In the genomic region with DNA sequence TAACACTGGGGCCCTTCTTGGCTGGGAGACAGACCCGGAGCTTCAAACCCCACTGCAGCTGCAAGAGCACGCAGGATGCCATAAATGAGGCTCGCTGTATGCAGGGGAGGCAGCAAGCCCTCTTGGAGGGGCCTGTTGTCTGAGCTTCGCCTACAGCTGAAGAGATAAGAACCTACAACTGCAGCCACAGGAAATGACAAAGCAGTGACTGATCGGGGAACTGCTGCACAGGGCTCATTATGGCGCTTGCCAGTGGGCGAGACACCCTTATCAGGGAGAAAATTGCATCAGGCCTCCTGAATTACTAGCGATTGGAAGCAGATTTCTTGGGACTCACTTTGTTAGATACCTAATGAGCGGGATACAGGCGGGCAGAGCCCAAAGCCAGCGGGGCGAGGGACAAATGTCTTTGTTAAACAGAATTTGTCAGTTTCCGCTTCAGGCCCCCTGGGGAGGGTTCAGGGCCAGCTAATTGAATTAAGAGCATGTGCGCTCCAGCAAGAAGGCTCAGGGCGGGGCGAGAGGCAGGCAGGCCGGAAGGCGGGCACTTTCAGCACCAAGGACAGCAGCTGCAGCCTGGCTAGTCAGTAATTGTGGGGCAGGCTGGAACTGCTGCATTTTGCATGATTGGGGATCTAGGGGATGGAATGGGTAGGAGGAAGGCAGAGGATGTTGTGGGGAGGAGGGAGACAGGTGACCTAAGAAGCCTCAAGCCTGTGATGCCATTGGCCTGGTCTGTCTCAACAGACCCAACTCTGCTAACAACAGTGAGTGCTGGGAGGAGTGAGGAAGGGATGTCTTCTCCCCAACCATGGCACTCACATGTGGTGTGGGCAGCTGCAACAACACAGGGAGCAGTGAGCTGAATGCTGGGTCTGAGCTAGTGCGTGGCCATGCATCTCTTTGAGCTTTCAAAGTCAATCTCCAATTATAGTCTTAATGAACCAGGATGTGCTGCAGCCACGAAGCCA, we compare ENCODE assay signal across 8 cellular contexts. TPM values are rescaled to one million over a fixed set of nuclear protein-coding genes. Genes with fewer than 3 reads are reported as not detected.
DNase-seq lines count a peak whose midpoint lies in the region; ATAC-seq, FAIRE-seq and TF ChIP-seq lines count a peak whose summit lies in the region.

No MANE protein-coding gene starts in this region.

- no peaks in the 10 kb centered on the region for H3K9me3 ChIP-seq in tibial artery

- H3K36me3 Mint-ChIP-seq in activated T-helper 17 cell treated with anti-CD3 and anti-CD28 coated beads, Interleukin-2, amount 50 U/mL, for 72 hours (ENCODE audit: low read depth), result no peaks in the 10 kb centered on the region

- H3K4me1 ChIP-seq in tibial artery, result peaks cover 0 to 3% (median 0%) of the 10 kb centered on the region in 4 donors

- H3K27ac ChIP-seq in HL-60 (replicated peaks) (no peak overlapping the region), tibial artery (no peak overlapping the region)

- no peak overlapping the region for H3K4me3 ChIP-seq in HL-60 (replicated peaks; ENCODE audit: insufficient read depth, low read length)
- H3K4me3 ChIP-seq in tibial artery, result no peak overlapping the region

- intact Hi-C loops in tibial artery (cut with DNase I; ENCODE audit: low total_unique reads), result no loop called here

- peak; percentile 73 for DNase-seq in Ammon's horn (ENCODE audit: low spot score)
- peak; percentile 20 to 41 for DNase-seq in HL-60 (ENCODE audit: low read depth in 1 of 2, low spot score in 1 of 2)
- DNase-seq in RCC 7860 (ENCODE audit: low spot score), result peak; percentile 35
- DNase-seq in frontal cortex (ENCODE audit: low spot score in 2 of 2), result peak; percentile 55 to 76
- DNase-seq in omental fat pad (ENCODE audit: low spot score), result peak; percentile 60
- peak; percentile 68 to 80 for DNase-seq in tibial artery
- no peak for DNase-seq in cerebellar cortex (ENCODE audit: low spot score)

- H3K27ac Mint-ChIP-seq in activated T-helper 17 cell treated with anti-CD3 and anti-CD28 coated beads, Interleukin-2, amount 50 U/mL, for 72 hours, result no peak overlapping the region

- H3K4me3 Mint-ChIP-seq in activated T-helper 17 cell treated with anti-CD3 and anti-CD28 coated beads, Interleukin-2, amount 50 U/mL, for 72 hours, result peak overlapping the region; percentile 9

- no peaks in the 10 kb centered on the region for H3K36me3 ChIP-seq in tibial artery

- peaks cover 44% of the 10 kb centered on the region for H3K27me3 Mint-ChIP-seq in activated T-helper 17 cell treated with anti-CD3 and anti-CD28 coated beads, Interleukin-2, amount 50 U/mL, for 72 hours

- ATAC-seq in activated T-helper 17 cell treated with anti-CD3 and anti-CD28 coated beads, Interleukin-2, amount 50 U/mL, for 72 hours (replicated peaks), result peak; percentile 75
- ATAC-seq in omental fat pad (ENCODE audit: low FRiP score), result peak; percentile 64

- TF ChIP-seq CTCF in HL-60 (IDR thresholded peaks at IDR 0.05; ENCODE audit: insufficient read depth, low read length), result no peak
- no peak for TF ChIP-seq CTCF in omental fat pad (IDR thresholded peaks at IDR 0.05)
- TF ChIP-seq CTCF in tibial artery (IDR thresholded peaks at IDR 0.05), result no peak

- H3K4me1 Mint-ChIP-seq in activated T-helper 17 cell treated with anti-CD3 and anti-CD28 coated beads, Interleukin-2, amount 50 U/mL, for 72 hours, result peaks cover 13% of the 10 kb centered on the region

- H3K9me3 Mint-ChIP-seq in activated T-helper 17 cell treated with anti-CD3 and anti-CD28 coated beads, Interleukin-2, amount 50 U/mL, for 72 hours, result peaks cover 8% of the 10 kb centered on the region

- FAIRE-seq in RCC 7860 (lab: Jason Lieb, UNC) (no peak), frontal cortex (lab: Jason Lieb, UNC) (no peak)

- H3K27me3 ChIP-seq in HL-60 (ENCODE audit: insufficient read depth, poor library complexity, severe bottlenecking), result no peaks in the 10 kb centered on the region
- peaks cover 0 to 38% of the 10 kb centered on the region in 2 donors for H3K27me3 ChIP-seq in tibial artery

RNA-seq across cellular contexts. Expression of gene CCDC33, which starts 55.3 kb away (rescaled TPM):
- total RNA-seq in activated T-helper 17 cell treated with anti-CD3 and anti-CD28 coated beads, Interleukin-2, amount 50 U/mL, for 72 hours, result not detected
- total RNA-seq in frontal cortex (0.41 TPM), omental fat pad (not detected)
